1 cellular context compared by ENCODE assay signal in the genomic region with DNA sequence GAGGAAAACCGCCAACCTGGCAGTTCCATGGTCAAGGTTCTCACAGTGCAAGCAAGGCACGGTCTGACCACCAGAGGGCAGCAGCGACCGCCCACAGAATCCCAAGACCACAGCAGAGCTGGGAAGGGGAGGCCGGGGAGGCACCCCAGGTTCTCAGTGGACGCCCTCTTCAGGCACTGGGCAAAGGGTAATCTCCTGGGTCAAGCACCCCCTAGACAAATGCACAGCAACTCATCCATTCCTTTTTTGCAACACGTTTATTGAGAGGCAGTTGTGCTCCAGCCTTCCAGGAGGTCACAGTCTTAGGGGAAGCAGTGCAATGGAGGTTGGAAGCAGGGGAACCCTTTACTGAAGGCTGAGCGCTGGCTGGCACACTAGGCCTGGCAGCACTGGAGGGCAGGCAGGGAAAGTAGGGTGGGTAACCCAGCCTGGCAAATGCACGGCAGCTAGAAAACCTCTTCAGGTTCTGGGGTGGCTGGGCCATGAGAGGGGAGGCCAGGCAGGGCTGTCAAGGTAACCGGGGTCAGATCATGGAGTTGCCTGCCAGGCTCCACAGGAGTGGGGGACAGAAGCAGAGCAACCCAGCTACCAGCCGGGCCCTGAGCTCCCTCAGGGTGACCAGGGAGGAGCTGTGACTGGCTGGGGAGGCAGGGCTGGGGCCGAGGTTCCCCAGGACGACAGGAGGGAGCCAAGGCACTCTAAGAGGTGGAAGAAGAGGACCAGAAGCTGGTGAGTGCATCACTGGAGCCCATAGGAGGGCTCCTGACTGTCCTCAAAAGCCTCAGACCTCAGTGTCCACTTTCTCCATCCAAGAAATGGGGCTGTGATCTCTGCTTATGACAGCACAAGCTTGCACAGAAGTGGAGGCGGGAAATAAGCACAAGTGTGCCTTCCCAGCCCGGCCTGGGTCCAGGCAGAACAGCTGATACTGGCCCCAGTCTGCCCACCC.
TF ChIP-seq lines count a peak whose summit lies in the region.

No MANE protein-coding gene starts in this region.

TF ChIP-seq in HepG2, 621 proteins besides CTCF, POLR2A, EP300 and RAD21 (continues in another document):
- TF ChIP-seq RBM22 (optimal IDR thresholded peaks at IDR 0.05; ENCODE audit: low read length) (peak; percentile 52), SMAD3 (CRISPR knock-in tag; IDR thresholded peaks at IDR 0.05) (0 out of 2 replicates have a peak, but pooled peaks have one; percentile 33), ZNF331 (CRISPR knock-in tag; IDR thresholded peaks at IDR 0.05) (peak; percentile 57; the same call in 1 of the 2 replicates), POLR2AphosphoS2 (IDR thresholded peaks at IDR 0.05; ENCODE audit: low read depth, low read length) (peak; percentile 50; the same call in 1 of the 2 replicates), SIX1 (CRISPR knock-in tag; IDR thresholded peaks at IDR 0.05; ENCODE audit: borderline replicate concordance) (no peak), HOXA3 (CRISPR knock-in tag; IDR thresholded peaks at IDR 0.05) (peak; percentile 64; the same call in 1 of the 2 replicates), ZNF34 (CRISPR knock-in tag; IDR thresholded peaks at IDR 0.05; ENCODE audit: borderline replicate concordance) (no peak), REL (CRISPR knock-in tag; conservative IDR thresholded peaks at IDR 0.05) (no peak), BORCS8-MEF2B (CRISPR knock-in tag; IDR thresholded peaks at IDR 0.05) (0 out of 2 replicates have a peak, but pooled peaks have one; percentile 18), FOSL2 (CRISPR knock-in tag; IDR thresholded peaks at IDR 0.05) (peak; percentile 23; the same call in 1 of the 2 replicates), PHF20 (CRISPR knock-in tag; IDR thresholded peaks at IDR 0.05) (peak; percentile 13; the same call in 1 of the 2 replicates), DNMT1 (CRISPR knock-in tag; IDR thresholded peaks at IDR 0.05) (no peak), DR1 (CRISPR knock-in tag; IDR thresholded peaks at IDR 0.05) (peak; percentile 50; the same call in 1 of the 2 replicates), SALL1 (CRISPR knock-in tag; IDR thresholded peaks at IDR 0.05) (peak; percentile 73; the same call in 1 of the 2 replicates), RXRA (CRISPR knock-in tag; IDR thresholded peaks at IDR 0.05) (0 out of 2 replicates have a peak, but pooled peaks have one; percentile 48), KMT2B (CRISPR knock-in tag; IDR thresholded peaks at IDR 0.05) (0 out of 2 replicates have a peak, but pooled peaks have one; percentile 31), PITX1 (CRISPR knock-in tag; IDR thresholded peaks at IDR 0.05) (peak; percentile 32; the same call in 1 of the 2 replicates), RXRB (CRISPR knock-in tag; IDR thresholded peaks at IDR 0.05; ENCODE audit: borderline replicate concordance) (peak; percentile 61; the same call in 1 of the 2 replicates), HOXD1 (CRISPR knock-in tag; IDR thresholded peaks at IDR 0.05) (no peak), KLF12 (CRISPR knock-in tag; IDR thresholded peaks at IDR 0.05; ENCODE audit: borderline replicate concordance) (no peak), HNRNPL (IDR thresholded peaks at IDR 0.05; ENCODE audit: low read depth, low read length) (peak; percentile 38; the same call in 1 of the 2 replicates), THAP11 (CRISPR knock-in tag; IDR thresholded peaks at IDR 0.05) (peak; percentile 64), ZSCAN21 (CRISPR knock-in tag; IDR thresholded peaks at IDR 0.05; ENCODE audit: borderline replicate concordance) (peak; percentile 86; the same call in 1 of the 2 replicates), SNAI1 (CRISPR knock-in tag; IDR thresholded peaks at IDR 0.05; ENCODE audit: borderline replicate concordance) (no peak), RFXAP (CRISPR knock-in tag; IDR thresholded peaks at IDR 0.05; ENCODE audit: borderline replicate concordance) (0 out of 2 replicates have a peak, but pooled peaks have one; percentile 9), POLR2AphosphoS5 (IDR thresholded peaks at IDR 0.05; ENCODE audit: low read depth, low read length) (peak; percentile 58), ZNF468 (CRISPR knock-in tag; IDR thresholded peaks at IDR 0.05) (peak; percentile 82; the same call in 1 of the 2 replicates), ZNF160 (CRISPR knock-in tag; IDR thresholded peaks at IDR 0.05) (0 out of 2 replicates have a peak, but pooled peaks have one; percentile 56), ZFP41 (CRISPR knock-in tag; IDR thresholded peaks at IDR 0.05; ENCODE audit: borderline replicate concordance) (no peak), ZNF101 (CRISPR knock-in tag; IDR thresholded peaks at IDR 0.05; ENCODE audit: borderline replicate concordance, low read depth) (no peak), ZSCAN31 (CRISPR knock-in tag; IDR thresholded peaks at IDR 0.05; ENCODE audit: low read depth) (peak; percentile 62; the same call in 1 of the 2 replicates), YY1 (IDR thresholded peaks at IDR 0.05; ENCODE audit: insufficient read depth, insufficient replicate concordance, low read depth, low read length) (peak; percentile 53), MEIS2 (CRISPR knock-in tag; IDR thresholded peaks at IDR 0.05) (peak; percentile 16; the same call in 1 of the 2 replicates)
- TF ChIP-seq, protein P1, sequence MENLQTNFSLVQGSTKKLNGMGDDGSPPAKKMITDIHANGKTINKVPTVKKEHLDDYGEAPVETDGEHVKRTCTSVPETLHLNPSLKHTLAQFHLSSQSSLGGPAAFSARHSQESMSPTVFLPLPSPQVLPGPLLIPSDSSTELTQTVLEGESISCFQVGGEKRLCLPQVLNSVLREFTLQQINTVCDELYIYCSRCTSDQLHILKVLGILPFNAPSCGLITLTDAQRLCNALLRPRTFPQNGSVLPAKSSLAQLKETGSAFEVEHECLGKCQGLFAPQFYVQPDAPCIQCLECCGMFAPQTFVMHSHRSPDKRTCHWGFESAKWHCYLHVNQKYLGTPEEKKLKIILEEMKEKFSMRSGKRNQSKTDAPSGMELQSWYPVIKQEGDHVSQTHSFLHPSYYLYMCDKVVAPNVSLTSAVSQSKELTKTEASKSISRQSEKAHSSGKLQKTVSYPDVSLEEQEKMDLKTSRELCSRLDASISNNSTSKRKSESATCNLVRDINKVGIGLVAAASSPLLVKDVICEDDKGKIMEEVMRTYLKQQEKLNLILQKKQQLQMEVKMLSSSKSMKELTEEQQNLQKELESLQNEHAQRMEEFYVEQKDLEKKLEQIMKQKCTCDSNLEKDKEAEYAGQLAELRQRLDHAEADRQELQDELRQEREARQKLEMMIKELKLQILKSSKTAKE (CRISPR knock-in tag; IDR thresholded peaks at IDR 0.05; ENCODE audit: borderline replicate concordance) = no peak
- TF ChIP-seq, protein P2, sequence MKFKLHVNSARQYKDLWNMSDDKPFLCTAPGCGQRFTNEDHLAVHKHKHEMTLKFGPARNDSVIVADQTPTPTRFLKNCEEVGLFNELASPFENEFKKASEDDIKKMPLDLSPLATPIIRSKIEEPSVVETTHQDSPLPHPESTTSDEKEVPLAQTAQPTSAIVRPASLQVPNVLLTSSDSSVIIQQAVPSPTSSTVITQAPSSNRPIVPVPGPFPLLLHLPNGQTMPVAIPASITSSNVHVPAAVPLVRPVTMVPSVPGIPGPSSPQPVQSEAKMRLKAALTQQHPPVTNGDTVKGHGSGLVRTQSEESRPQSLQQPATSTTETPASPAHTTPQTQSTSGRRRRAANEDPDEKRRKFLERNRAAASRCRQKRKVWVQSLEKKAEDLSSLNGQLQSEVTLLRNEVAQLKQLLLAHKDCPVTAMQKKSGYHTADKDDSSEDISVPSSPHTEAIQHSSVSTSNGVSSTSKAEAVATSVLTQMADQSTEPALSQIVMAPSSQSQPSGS (CRISPR knock-in tag; IDR thresholded peaks at IDR 0.05) = 0 out of 2 replicates have a peak, but pooled peaks have one; percentile 33
- TF ChIP-seq, protein P3, sequence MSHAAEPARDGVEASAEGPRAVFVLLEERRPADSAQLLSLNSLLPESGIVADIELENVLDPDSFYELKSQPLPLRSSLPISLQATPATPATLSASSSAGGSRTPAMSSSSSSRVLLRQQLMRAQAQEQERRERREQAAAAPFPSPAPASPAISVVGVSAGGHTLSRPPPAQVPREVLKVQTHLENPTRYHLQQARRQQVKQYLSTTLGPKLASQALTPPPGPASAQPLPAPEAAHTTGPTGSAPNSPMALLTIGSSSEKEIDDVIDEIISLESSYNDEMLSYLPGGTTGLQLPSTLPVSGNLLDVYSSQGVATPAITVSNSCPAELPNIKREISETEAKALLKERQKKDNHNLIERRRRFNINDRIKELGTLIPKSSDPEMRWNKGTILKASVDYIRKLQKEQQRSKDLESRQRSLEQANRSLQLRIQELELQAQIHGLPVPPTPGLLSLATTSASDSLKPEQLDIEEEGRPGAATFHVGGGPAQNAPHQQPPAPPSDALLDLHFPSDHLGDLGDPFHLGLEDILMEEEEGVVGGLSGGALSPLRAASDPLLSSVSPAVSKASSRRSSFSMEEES (CRISPR knock-in tag; IDR thresholded peaks at IDR 0.05) = 0 out of 2 replicates have a peak, but pooled peaks have one; percentile 14
- TF ChIP-seq, protein P4, sequence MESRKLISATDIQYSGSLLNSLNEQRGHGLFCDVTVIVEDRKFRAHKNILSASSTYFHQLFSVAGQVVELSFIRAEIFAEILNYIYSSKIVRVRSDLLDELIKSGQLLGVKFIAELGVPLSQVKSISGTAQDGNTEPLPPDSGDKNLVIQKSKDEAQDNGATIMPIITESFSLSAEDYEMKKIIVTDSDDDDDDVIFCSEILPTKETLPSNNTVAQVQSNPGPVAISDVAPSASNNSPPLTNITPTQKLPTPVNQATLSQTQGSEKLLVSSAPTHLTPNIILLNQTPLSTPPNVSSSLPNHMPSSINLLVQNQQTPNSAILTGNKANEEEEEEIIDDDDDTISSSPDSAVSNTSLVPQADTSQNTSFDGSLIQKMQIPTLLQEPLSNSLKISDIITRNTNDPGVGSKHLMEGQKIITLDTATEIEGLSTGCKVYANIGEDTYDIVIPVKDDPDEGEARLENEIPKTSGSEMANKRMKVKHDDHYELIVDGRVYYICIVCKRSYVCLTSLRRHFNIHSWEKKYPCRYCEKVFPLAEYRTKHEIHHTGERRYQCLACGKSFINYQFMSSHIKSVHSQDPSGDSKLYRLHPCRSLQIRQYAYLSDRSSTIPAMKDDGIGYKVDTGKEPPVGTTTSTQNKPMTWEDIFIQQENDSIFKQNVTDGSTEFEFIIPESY (CRISPR knock-in tag; IDR thresholded peaks at IDR 0.05) = peak; percentile 82
- TF ChIP-seq, protein P5, sequence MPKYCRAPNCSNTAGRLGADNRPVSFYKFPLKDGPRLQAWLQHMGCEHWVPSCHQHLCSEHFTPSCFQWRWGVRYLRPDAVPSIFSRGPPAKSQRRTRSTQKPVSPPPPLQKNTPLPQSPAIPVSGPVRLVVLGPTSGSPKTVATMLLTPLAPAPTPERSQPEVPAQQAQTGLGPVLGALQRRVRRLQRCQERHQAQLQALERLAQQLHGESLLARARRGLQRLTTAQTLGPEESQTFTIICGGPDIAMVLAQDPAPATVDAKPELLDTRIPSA (CRISPR knock-in tag; IDR thresholded peaks at IDR 0.05; ENCODE audit: borderline replicate concordance) = no peak
- TF ChIP-seq, protein P6, sequence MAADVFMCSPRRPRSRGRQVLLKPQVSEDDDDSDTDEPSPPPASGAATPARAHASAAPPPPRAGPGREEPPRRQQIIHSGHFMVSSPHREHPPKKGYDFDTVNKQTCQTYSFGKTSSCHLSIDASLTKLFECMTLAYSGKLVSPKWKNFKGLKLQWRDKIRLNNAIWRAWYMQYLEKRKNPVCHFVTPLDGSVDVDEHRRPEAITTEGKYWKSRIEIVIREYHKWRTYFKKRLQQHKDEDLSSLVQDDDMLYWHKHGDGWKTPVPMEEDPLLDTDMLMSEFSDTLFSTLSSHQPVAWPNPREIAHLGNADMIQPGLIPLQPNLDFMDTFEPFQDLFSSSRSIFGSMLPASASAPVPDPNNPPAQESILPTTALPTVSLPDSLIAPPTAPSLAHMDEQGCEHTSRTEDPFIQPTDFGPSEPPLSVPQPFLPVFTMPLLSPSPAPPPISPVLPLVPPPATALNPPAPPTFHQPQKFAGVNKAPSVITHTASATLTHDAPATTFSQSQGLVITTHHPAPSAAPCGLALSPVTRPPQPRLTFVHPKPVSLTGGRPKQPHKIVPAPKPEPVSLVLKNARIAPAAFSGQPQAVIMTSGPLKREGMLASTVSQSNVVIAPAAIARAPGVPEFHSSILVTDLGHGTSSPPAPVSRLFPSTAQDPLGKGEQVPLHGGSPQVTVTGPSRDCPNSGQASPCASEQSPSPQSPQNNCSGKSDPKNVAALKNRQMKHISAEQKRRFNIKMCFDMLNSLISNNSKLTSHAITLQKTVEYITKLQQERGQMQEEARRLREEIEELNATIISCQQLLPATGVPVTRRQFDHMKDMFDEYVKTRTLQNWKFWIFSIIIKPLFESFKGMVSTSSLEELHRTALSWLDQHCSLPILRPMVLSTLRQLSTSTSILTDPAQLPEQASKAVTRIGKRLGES (CRISPR knock-in tag; IDR thresholded peaks at IDR 0.05; ENCODE audit: borderline replicate concordance) = no peak
- TF ChIP-seq, protein P7, sequence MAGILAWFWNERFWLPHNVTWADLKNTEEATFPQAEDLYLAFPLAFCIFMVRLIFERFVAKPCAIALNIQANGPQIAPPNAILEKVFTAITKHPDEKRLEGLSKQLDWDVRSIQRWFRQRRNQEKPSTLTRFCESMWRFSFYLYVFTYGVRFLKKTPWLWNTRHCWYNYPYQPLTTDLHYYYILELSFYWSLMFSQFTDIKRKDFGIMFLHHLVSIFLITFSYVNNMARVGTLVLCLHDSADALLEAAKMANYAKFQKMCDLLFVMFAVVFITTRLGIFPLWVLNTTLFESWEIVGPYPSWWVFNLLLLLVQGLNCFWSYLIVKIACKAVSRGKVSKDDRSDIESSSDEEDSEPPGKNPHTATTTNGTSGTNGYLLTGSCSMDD (CRISPR knock-in tag; IDR thresholded peaks at IDR 0.05) = no peak
- TF ChIP-seq, protein P8, sequence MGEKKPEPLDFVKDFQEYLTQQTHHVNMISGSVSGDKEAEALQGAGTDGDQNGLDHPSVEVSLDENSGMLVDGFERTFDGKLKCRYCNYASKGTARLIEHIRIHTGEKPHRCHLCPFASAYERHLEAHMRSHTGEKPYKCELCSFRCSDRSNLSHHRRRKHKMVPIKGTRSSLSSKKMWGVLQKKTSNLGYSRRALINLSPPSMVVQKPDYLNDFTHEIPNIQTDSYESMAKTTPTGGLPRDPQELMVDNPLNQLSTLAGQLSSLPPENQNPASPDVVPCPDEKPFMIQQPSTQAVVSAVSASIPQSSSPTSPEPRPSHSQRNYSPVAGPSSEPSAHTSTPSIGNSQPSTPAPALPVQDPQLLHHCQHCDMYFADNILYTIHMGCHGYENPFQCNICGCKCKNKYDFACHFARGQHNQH (CRISPR knock-in tag; IDR thresholded peaks at IDR 0.05) = peak; percentile 59; the same call in 1 of the 2 replicates
- TF ChIP-seq, protein P9, sequence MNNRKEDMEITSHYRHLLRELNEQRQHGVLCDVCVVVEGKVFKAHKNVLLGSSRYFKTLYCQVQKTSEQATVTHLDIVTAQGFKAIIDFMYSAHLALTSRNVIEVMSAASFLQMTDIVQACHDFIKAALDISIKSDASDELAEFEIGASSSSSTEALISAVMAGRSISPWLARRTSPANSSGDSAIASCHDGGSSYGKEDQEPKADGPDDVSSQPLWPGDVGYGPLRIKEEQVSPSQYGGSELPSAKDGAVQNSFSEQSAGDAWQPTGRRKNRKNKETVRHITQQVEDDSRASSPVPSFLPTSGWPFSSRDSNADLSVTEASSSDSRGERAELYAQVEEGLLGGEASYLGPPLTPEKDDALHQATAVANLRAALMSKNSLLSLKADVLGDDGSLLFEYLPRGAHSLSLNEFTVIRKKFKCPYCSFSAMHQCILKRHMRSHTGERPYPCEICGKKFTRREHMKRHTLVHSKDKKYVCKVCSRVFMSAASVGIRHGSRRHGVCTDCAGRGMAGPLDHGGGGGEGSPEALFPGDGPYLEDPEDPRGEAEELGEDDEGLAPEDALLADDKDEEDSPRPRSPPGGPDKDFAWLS (CRISPR knock-in tag; IDR thresholded peaks at IDR 0.05; ENCODE audit: borderline replicate concordance) = 0 out of 2 replicates have a peak, but pooled peaks have one; percentile 13
